16 cellular contexts compared by ENCODE assay signal in the genomic region with DNA sequence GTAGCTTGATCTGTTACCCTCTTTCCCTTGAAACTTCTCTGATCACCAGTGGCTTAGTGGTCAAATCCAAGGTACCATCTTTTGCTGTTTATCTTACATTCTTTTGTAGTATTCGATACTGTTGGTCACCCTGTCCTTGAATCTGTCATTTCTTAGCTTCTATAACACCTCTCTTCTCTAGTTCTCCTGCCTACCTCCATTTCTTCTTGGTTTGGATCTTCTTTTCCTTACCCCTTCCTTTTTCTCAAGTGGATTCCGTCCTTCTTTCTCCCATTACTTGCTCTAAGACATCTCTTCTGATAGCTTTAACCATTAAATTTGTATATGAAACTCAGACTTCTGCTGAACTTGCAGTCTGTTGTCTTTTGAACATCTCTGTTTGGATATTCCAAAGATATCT. TPM values are rescaled to one million over a fixed set of nuclear protein-coding genes. Genes with fewer than 3 reads are reported as not detected.
DNase-seq lines count a peak whose midpoint lies in the region; ATAC-seq and TF ChIP-seq lines count a peak whose summit lies in the region.
"Had no signal": no experiment of that assay in that cellular context is flagged by ENCODE, and none has a peak within 500 bp of the region (broad histone marks: within the 10 kb centered on the region; RNA-seq: fewer than 3 reads in every experiment).

No MANE protein-coding gene starts in this region.

- TF ChIP-seq EP300 in stomach (IDR thresholded peaks at IDR 0.05), result no peak

- no peaks in the 10 kb centered on the region for H3K9me3 Mint-ChIP-seq in Calu3 (ENCODE audit: low read depth, unreplicated experiment)
- H3K9me3 Mint-ChIP-seq in chondrocyte (ENCODE audit: low read depth), result peaks cover 7% of the 10 kb centered on the region
- H3K9me3 Mint-ChIP-seq: CD8-positive, alpha-beta T cell; HFFc6 had no signal

- peaks cover 74% of the 10 kb centered on the region for H3K4me1 Mint-ChIP-seq in Calu3 (ENCODE audit: low read depth, unreplicated experiment)
- H3K4me1 Mint-ChIP-seq in chondrocyte (ENCODE audit: low read depth), result peaks cover 71% of the 10 kb centered on the region

- no peak for DNase-seq in Calu3
- no peak for DNase-seq in chondrocyte (ENCODE audit: low spot score)
- DNase-seq in psoas muscle, result no peak
- no peak for DNase-seq in stomach
- DNase-seq in NCI-H2029 treated with DMSO at 0.1 percent for 48 hours (lab: John Stamatoyannopoulos, UW), result no peak
- DNase-seq in Ammon's horn (ENCODE audit: low spot score), result no peak
- no peak for DNase-seq in NCI-H526 (lab: John Stamatoyannopoulos, UW)
- DNase-seq: 8988T; CD8-positive, alpha-beta T cell; GM23248; HCEC 1CT; HFFc6 had no signal

- H3K27me3 Mint-ChIP-seq in Calu3 (ENCODE audit: unreplicated experiment) (no peaks in the 10 kb centered on the region), chondrocyte (ENCODE audit: low read depth) (no peaks in the 10 kb centered on the region)
- H3K27me3 Mint-ChIP-seq: B cell had no signal

- intact Hi-C loops in Calu3 (cut with micrococcal nuclease; ENCODE audit: unreplicated experiment), result no loop called here
- intact Hi-C loops in psoas muscle (cut with DNase I), result no loop called here
- intact Hi-C loops in stomach (cut with DNase I; ENCODE audit: low total_unique reads), result no loop called here

- H3K27ac ChIP-seq in HEK293 (ENCODE audit: extremely low read depth, low read depth, low read length), result no peak overlapping the region
- peak overlapping the region; percentile 70 for H3K27ac ChIP-seq in psoas muscle
- H3K27ac ChIP-seq in stomach, result no peak overlapping the region
- H3K27ac ChIP-seq: BLaER1 treated with 17β-estradiol and CSF1 and Interleukin-3, amounts not matched to agents 10 nM and 100 nM had no signal

- CTCF ChIA-PET in Calu3 (lab: Charles Lee) (no interaction called here), HEK293 (lab: Yijun Ruan, JAX) (interaction anchor here (0.7 kb wide), 2 partner anchors 263 to 586 kb away, joined by 3 read pairs; no protein-coding TSS in a partner anchor)

- no TSS peak for BruUV-seq in Calu3 (replicated peaks; lab: Mats Ljungman, UMichigan)

- H3K4me1 ChIP-seq in HEK293 (ENCODE audit: control insufficient read depth, insufficient read depth, low read length) (peaks cover 3% of the 10 kb centered on the region; the same call in 1 of the 2 replicates), psoas muscle (peaks cover 84% of the 10 kb centered on the region), stomach (peaks cover 9 to 65% (median 42%) of the 10 kb centered on the region in 4 donors)

- POLR2A ChIA-PET in HEK293 (lab: Yijun Ruan, JAX), result no interaction called here

- H3K4me3 ChIP-seq in HEK293 (ENCODE audit: low read depth, low read length) (no peak overlapping the region), psoas muscle (no peak overlapping the region), stomach (no peak overlapping the region)
- H3K4me3 ChIP-seq: BLaER1 treated with 17β-estradiol and CSF1 and Interleukin-3, amounts not matched to agents 10 nM and 100 nM; GM23248 had no signal

- TF ChIP-seq CTCF in Calu3 (IDR thresholded peaks at IDR 0.05; ENCODE audit: unreplicated experiment), result no peak
- no peak for TF ChIP-seq CTCF in HEK293 (tag by site-specific recombination; IDR thresholded peaks at IDR 0.05)
- TF ChIP-seq CTCF in chondrocyte (IDR thresholded peaks at IDR 0.05), result no peak
- no peak for TF ChIP-seq CTCF in psoas muscle (IDR thresholded peaks at IDR 0.05)
- TF ChIP-seq CTCF in stomach (IDR thresholded peaks at IDR 0.05), result no peak

- 65 to 78% (median 69%) methylated on average over 2 of the region's 2 CpGs for WGBS in psoas muscle, 3 donors
- 91 to 98% (median 96%) methylated on average over 2 of the region's 2 CpGs for WGBS in stomach, 5 donors

- H3K36me3 ChIP-seq in HEK293 (ENCODE audit: control insufficient read depth in 2 of 2, insufficient read depth in 1 of 2, low read length in 2 of 2), result peaks cover 0 to 9% of the 10 kb centered on the region in 2 experiments; a peak in 1 of 3 replicates
- no peaks in the 10 kb centered on the region for H3K36me3 ChIP-seq in psoas muscle (ENCODE audit: insufficient read depth in 1 of 2, low read depth in 1 of 2)
- peaks cover 0 to 7% (median 0%) of the 10 kb centered on the region in 4 donors for H3K36me3 ChIP-seq in stomach

- H3K27me3 ChIP-seq in psoas muscle (ENCODE audit: insufficient read depth in 3 of 3, low read length in 2 of 3) (no peaks in the 10 kb centered on the region), stomach (no peaks in the 10 kb centered on the region)
- H3K27me3 ChIP-seq: BLaER1 treated with 17β-estradiol and CSF1 and Interleukin-3, amounts not matched to agents 10 nM and 100 nM had no signal

- H3K36me3 Mint-ChIP-seq in Calu3 (ENCODE audit: insufficient read depth, unreplicated experiment), result peaks cover 13% of the 10 kb centered on the region
- peaks cover 7% of the 10 kb centered on the region for H3K36me3 Mint-ChIP-seq in chondrocyte (ENCODE audit: low read depth)

- ATAC-seq in psoas muscle, result no peak
- ATAC-seq: CD8-positive, alpha-beta T cell had no signal

- no peak overlapping the region for H3K27ac Mint-ChIP-seq in Calu3 (ENCODE audit: unreplicated experiment)
- peak overlapping the region; percentile 47 for H3K27ac Mint-ChIP-seq in chondrocyte (ENCODE audit: unreplicated experiment)
- H3K27ac Mint-ChIP-seq: B cell; CD8-positive, alpha-beta T cell; HFFc6 had no signal

- H3K9me3 ChIP-seq in HEK293 (ENCODE audit: control insufficient read depth, insufficient read depth, low read depth, low read length) (no peaks in the 10 kb centered on the region), psoas muscle (no peaks in the 10 kb centered on the region), stomach (no peaks in the 10 kb centered on the region)

- no peak for TF ChIP-seq POLR2A in stomach (IDR thresholded peaks at IDR 0.05)

- H3K4me3 Mint-ChIP-seq in Calu3 (ENCODE audit: low read depth, unreplicated experiment), result peak overlapping the region; percentile 1
- no peak overlapping the region for H3K4me3 Mint-ChIP-seq in chondrocyte (ENCODE audit: unreplicated experiment)
- H3K4me3 Mint-ChIP-seq: B cell; CD8-positive, alpha-beta T cell; HFFc6 had no signal

TF ChIP-seq in HEK293, 187 proteins besides CTCF, POLR2A, EP300 and RAD21:
- TF ChIP-seq SETDB1 (IDR thresholded peaks at IDR 0.05; ENCODE audit: insufficient read length, low read length) (peak; percentile 30), ZNF133 (tag by site-specific recombination; IDR thresholded peaks at IDR 0.05) (peak; percentile 94), ZNF10 (tag by site-specific recombination; IDR thresholded peaks at IDR 0.05) (no peak)

RNA-seq across cellular contexts. Expression of a gene that starts 39.9 kb away (rescaled TPM):
- total RNA-seq in Calu3 (2022), result 94.1 and 131 TPM in 2 replicates
- 189 to 266 TPM (median 195 TPM) in 3 replicates for total RNA-seq in chondrocyte
- 100 to 1,000 TPM; 275 to 421 (median 308) TPM for total RNA-seq in psoas muscle
- 100 to 1,000 TPM in 1 of 3 donors, 10 to 100 TPM in 2; 62.0 to 266 (median 82.1) TPM for polyA plus RNA-seq in psoas muscle
- total RNA-seq in stomach, result 100 to 1,000 TPM in 2 of 5 donors, 10 to 100 TPM in 3; 13.9 to 261 (median 76.7) TPM
- polyA plus RNA-seq in stomach, result 10 to 100 TPM in 2 of 3 donors, 1 to 10 TPM in 1; 8.0 to 25.5 (median 20.2) TPM
- total RNA-seq: HT-29 had no signal
